In genomic region chr11:74170694-74171629, GRCh38 we compare ENCODE assay signal across 1 cellular context.
TF ChIP-seq lines count a peak whose summit lies in the region.

A gene with protein sequence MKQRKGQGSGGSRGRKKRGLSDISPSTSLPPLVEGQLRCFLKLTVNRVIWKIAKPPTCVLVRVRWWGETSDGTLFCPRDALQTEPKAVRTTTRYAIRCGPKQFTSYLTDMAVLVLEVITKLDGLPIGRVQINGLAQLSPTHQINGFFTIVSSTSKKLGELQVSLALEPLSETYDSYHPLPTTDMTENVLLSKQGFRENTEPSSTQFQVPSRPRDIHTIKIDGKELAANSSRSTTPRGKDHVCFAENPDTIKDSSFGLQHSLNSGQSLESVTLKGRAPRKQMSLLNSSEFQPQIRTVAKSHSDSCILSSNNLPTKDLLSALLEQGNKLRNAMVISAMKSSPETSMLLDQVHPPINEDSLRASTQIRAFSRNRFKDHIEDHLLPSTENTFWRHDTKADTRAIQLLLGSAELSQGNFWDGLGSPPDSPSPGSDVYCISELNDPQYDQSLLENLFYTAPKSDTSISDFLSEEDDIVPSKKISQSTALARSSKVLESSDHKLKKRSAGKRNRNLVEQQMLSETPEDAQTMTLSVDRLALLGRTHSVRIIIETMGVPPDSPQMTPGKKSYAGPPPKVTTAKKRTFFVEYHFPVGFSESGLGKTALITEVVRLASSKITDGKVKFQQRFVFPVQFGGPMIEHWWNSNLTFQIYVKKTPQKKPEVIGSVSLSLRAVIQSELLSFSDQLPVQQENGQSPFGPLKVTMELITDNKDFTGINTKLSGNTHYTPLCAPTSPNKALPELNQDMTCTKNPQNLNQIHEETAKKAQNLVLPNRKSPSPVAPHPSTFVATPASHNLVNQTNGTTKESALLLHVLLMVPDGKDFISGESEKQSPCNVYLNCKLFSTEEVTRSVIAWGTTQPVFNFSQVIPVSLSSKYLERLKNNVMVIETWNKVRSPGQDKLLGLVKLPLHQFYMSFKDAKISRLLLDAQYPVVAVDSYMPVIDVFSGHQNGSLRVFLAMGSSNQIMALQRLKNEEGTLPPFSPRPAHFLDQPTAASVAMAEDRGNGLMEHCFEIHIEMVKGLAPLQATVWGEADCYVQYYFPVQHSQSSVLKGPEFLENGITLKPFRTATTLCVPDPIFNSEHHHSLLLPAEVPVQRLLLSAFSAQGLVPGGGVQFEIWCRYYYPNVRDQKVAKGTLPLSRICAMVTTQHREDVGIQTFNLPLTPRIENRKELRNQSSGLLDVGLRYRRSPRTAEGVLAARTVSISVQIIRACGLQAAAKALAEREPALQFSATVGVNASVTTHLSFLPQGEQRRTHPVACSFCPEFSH (N-terminal part only) (minus strand): TSS chr11:74171002. CDS start chr11:74170792, 210 bp downstream.
A gene with protein sequence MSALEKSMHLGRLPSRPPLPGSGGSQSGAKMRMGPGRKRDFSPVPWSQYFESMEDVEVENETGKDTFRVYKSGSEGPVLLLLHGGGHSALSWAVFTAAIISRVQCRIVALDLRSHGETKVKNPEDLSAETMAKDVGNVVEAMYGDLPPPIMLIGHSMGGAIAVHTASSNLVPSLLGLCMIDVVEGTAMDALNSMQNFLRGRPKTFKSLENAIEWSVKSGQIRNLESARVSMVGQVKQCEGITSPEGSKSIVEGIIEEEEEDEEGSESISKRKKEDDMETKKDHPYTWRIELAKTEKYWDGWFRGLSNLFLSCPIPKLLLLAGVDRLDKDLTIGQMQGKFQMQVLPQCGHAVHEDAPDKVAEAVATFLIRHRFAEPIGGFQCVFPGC (plus strand): TSS chr11:74171289. CDS start chr11:74171422, 133 bp downstream.

TF ChIP-seq in HepG2, 621 proteins besides CTCF, POLR2A, EP300 and RAD21 (continued from another document and continues in another):
- TF ChIP-seq NFE2L2 (IDR thresholded peaks at IDR 0.05; ENCODE audit: low read length) (no peak), KDM2A (CRISPR knock-in tag; IDR thresholded peaks at IDR 0.05; ENCODE audit: borderline replicate concordance, low read depth) (peak; percentile 72), TAF15 (IDR thresholded peaks at IDR 0.05; ENCODE audit: low read depth, low read length, poor library complexity, severe bottlenecking) (no peak), ZNF101 (CRISPR knock-in tag; IDR thresholded peaks at IDR 0.05; ENCODE audit: borderline replicate concordance, low read depth) (no peak), ZSCAN22 (CRISPR knock-in tag; IDR thresholded peaks at IDR 0.05) (no peak; the same call in 1 of the 2 replicates), ZNF143 (CRISPR knock-in tag; IDR thresholded peaks at IDR 0.05) (peak; percentile 95), PTBP1 (IDR thresholded peaks at IDR 0.05; ENCODE audit: low read depth, low read length, poor library complexity, severe bottlenecking) (no peak), TBX3 (IDR thresholded peaks at IDR 0.05; ENCODE audit: borderline replicate concordance) (no peak), GABPB1 (CRISPR knock-in tag; IDR thresholded peaks at IDR 0.05) (peak; percentile 97), MBD4 (IDR thresholded peaks at IDR 0.05; ENCODE audit: borderline replicate concordance, low read length) (no peak), KDM1A (CRISPR knock-in tag; IDR thresholded peaks at IDR 0.05) (no peak), ZNF20 (CRISPR knock-in tag; IDR thresholded peaks at IDR 0.05) (no peak), FOXC1 (CRISPR knock-in tag; IDR thresholded peaks at IDR 0.05; ENCODE audit: borderline replicate concordance) (peak; percentile 84; the same call in 1 of the 2 replicates), SMARCC2 (IDR thresholded peaks at IDR 0.05) (no peak), ZNF34 (CRISPR knock-in tag; IDR thresholded peaks at IDR 0.05; ENCODE audit: borderline replicate concordance) (peak; percentile 83; the same call in 1 of the 2 replicates), ZNF382 (CRISPR knock-in tag; IDR thresholded peaks at IDR 0.05; ENCODE audit: borderline replicate concordance) (no peak), ZSCAN5A (CRISPR knock-in tag; IDR thresholded peaks at IDR 0.05; ENCODE audit: borderline replicate concordance) (no peak), RCOR2 (CRISPR knock-in tag; IDR thresholded peaks at IDR 0.05) (0 out of 2 replicates have a peak, but pooled peaks have one; percentile 1), RAD51 (IDR thresholded peaks at IDR 0.05; ENCODE audit: borderline replicate concordance) (no peak), ETS1 (CRISPR knock-in tag; IDR thresholded peaks at IDR 0.05) (0 out of 2 replicates have a peak, but pooled peaks have one; percentile 61), EZH2 (conservative IDR thresholded peaks at IDR 0.05; ENCODE audit: low read depth, low read length) (no peak)
- TF ChIP-seq, protein P1, sequence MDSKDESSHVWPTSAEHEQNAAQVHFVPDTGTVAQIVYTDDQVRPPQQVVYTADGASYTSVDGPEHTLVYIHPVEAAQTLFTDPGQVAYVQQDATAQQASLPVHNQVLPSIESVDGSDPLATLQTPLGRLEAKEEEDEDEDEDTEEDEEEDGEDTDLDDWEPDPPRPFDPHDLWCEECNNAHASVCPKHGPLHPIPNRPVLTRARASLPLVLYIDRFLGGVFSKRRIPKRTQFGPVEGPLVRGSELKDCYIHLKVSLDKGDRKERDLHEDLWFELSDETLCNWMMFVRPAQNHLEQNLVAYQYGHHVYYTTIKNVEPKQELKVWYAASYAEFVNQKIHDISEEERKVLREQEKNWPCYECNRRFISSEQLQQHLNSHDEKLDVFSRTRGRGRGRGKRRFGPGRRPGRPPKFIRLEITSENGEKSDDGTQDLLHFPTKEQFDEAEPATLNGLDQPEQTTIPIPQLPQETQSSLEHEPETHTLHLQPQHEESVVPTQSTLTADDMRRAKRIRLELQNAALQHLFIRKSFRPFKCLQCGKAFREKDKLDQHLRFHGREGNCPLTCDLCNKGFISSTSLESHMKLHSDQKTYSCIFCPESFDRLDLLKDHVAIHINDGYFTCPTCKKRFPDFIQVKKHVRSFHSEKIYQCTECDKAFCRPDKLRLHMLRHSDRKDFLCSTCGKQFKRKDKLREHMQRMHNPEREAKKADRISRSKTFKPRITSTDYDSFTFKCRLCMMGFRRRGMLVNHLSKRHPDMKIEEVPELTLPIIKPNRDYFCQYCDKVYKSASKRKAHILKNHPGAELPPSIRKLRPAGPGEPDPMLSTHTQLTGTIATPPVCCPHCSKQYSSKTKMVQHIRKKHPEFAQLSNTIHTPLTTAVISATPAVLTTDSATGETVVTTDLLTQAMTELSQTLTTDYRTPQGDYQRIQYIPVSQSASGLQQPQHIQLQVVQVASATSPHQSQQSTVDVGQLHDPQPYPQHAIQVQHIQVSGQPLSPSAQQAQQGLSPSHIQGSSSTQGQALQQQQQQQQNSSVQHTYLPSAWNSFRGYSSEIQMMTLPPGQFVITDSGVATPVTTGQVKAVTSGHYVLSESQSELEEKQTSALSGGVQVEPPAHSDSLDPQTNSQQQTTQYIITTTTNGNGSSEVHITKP (CRISPR knock-in tag; IDR thresholded peaks at IDR 0.05; ENCODE audit: low read depth), result peak; percentile 67; the same call in 1 of the 2 replicates
- TF ChIP-seq, protein P2, sequence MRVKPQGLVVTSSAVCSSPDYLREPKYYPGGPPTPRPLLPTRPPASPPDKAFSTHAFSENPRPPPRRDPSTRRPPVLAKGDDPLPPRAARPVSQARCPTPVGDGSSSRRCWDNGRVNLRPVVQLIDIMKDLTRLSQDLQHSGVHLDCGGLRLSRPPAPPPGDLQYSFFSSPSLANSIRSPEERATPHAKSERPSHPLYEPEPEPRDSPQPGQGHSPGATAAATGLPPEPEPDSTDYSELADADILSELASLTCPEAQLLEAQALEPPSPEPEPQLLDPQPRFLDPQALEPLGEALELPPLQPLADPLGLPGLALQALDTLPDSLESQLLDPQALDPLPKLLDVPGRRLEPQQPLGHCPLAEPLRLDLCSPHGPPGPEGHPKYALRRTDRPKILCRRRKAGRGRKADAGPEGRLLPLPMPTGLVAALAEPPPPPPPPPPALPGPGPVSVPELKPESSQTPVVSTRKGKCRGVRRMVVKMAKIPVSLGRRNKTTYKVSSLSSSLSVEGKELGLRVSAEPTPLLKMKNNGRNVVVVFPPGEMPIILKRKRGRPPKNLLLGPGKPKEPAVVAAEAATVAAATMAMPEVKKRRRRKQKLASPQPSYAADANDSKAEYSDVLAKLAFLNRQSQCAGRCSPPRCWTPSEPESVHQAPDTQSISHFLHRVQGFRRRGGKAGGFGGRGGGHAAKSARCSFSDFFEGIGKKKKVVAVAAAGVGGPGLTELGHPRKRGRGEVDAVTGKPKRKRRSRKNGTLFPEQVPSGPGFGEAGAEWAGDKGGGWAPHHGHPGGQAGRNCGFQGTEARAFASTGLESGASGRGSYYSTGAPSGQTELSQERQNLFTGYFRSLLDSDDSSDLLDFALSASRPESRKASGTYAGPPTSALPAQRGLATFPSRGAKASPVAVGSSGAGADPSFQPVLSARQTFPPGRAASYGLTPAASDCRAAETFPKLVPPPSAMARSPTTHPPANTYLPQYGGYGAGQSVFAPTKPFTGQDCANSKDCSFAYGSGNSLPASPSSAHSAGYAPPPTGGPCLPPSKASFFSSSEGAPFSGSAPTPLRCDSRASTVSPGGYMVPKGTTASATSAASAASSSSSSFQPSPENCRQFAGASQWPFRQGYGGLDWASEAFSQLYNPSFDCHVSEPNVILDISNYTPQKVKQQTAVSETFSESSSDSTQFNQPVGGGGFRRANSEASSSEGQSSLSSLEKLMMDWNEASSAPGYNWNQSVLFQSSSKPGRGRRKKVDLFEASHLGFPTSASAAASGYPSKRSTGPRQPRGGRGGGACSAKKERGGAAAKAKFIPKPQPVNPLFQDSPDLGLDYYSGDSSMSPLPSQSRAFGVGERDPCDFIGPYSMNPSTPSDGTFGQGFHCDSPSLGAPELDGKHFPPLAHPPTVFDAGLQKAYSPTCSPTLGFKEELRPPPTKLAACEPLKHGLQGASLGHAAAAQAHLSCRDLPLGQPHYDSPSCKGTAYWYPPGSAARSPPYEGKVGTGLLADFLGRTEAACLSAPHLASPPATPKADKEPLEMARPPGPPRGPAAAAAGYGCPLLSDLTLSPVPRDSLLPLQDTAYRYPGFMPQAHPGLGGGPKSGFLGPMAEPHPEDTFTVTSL (CRISPR knock-in tag; IDR thresholded peaks at IDR 0.05; ENCODE audit: borderline replicate concordance), result peak; percentile 72
- TF ChIP-seq, protein P3, sequence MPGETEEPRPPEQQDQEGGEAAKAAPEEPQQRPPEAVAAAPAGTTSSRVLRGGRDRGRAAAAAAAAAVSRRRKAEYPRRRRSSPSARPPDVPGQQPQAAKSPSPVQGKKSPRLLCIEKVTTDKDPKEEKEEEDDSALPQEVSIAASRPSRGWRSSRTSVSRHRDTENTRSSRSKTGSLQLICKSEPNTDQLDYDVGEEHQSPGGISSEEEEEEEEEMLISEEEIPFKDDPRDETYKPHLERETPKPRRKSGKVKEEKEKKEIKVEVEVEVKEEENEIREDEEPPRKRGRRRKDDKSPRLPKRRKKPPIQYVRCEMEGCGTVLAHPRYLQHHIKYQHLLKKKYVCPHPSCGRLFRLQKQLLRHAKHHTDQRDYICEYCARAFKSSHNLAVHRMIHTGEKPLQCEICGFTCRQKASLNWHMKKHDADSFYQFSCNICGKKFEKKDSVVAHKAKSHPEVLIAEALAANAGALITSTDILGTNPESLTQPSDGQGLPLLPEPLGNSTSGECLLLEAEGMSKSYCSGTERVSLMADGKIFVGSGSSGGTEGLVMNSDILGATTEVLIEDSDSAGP (CRISPR knock-in tag; IDR thresholded peaks at IDR 0.05; ENCODE audit: borderline replicate concordance), result peak; percentile 92
- TF ChIP-seq, protein P4, sequence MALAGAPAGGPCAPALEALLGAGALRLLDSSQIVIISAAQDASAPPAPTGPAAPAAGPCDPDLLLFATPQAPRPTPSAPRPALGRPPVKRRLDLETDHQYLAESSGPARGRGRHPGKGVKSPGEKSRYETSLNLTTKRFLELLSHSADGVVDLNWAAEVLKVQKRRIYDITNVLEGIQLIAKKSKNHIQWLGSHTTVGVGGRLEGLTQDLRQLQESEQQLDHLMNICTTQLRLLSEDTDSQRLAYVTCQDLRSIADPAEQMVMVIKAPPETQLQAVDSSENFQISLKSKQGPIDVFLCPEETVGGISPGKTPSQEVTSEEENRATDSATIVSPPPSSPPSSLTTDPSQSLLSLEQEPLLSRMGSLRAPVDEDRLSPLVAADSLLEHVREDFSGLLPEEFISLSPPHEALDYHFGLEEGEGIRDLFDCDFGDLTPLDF (CRISPR knock-in tag; IDR thresholded peaks at IDR 0.05), result peak; percentile 92
- TF ChIP-seq, protein P5, sequence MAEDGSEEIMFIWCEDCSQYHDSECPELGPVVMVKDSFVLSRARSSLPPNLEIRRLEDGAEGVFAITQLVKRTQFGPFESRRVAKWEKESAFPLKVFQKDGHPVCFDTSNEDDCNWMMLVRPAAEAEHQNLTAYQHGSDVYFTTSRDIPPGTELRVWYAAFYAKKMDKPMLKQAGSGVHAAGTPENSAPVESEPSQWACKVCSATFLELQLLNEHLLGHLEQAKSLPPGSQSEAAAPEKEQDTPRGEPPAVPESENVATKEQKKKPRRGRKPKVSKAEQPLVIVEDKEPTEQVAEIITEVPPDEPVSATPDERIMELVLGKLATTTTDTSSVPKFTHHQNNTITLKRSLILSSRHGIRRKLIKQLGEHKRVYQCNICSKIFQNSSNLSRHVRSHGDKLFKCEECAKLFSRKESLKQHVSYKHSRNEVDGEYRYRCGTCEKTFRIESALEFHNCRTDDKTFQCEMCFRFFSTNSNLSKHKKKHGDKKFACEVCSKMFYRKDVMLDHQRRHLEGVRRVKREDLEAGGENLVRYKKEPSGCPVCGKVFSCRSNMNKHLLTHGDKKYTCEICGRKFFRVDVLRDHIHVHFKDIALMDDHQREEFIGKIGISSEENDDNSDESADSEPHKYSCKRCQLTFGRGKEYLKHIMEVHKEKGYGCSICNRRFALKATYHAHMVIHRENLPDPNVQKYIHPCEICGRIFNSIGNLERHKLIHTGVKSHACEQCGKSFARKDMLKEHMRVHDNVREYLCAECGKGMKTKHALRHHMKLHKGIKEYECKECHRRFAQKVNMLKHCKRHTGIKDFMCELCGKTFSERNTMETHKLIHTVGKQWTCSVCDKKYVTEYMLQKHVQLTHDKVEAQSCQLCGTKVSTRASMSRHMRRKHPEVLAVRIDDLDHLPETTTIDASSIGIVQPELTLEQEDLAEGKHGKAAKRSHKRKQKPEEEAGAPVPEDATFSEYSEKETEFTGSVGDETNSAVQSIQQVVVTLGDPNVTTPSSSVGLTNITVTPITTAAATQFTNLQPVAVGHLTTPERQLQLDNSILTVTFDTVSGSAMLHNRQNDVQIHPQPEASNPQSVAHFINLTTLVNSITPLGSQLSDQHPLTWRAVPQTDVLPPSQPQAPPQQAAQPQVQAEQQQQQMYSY (CRISPR knock-in tag; IDR thresholded peaks at IDR 0.05), result no peak
